Comparison of ENCODE assay signal across 7 cellular contexts in genomic region chr1:246589919-246590318, GRCh38. TPM values are rescaled to one million over a fixed set of nuclear protein-coding genes. Genes with fewer than 3 reads are reported as not detected.
DNase-seq lines count a peak whose midpoint lies in the region; ATAC-seq and TF ChIP-seq lines count a peak whose summit lies in the region.
"Not testable (repeated sequence)": the region's sequence is repeated elsewhere in the genome, so short reads cannot be mapped to it uniquely, and the experiment has no call there.

No MANE protein-coding gene starts in this region.

- not testable (repeated sequence) for ATAC-seq in CD4-positive, CD25-positive, alpha-beta regulatory T cell (ENCODE audit: low read depth in 2 of 2); CD8-positive, alpha-beta T cell

- WGBS in SK-N-SH (ENCODE audit: low lambda C conversion rate), result 97% methylated on average over 10 of the region's 10 CpGs

- peaks cover 36% of the 10 kb centered on the region for H3K36me3 ChIP-seq in CD4-positive, CD25-positive, alpha-beta regulatory T cell (ENCODE audit: control insufficient read depth, insufficient read depth, low read length)
- H3K36me3 ChIP-seq in CD8-positive, alpha-beta T cell (ENCODE audit: insufficient read depth, low read length), result peaks cover 13% of the 10 kb centered on the region
- H3K36me3 ChIP-seq in MM.1S (replicated peaks; ENCODE audit: insufficient read depth, low read length), result not testable (repeated sequence)
- H3K36me3 ChIP-seq in SK-N-SH (replicated peaks in 1 of 2; ENCODE audit: control insufficient read depth in 1 of 2, insufficient read depth in 2 of 2, low read length in 1 of 2) (peaks cover 9 to 11% of the 10 kb centered on the region in 2 experiments), osteoblast (ENCODE audit: insufficient read depth, low read length) (peaks cover 13% of the 10 kb centered on the region)

- CTCF ChIA-PET in CD8-positive, alpha-beta T cell (lab: Charles Lee), result not testable (repeated sequence)
- CTCF ChIA-PET in SK-N-SH (lab: Yijun Ruan, JAX), result interaction anchor here (0.8 kb wide), 1 partner anchor 11 kb away, joined by 3 read pairs; no protein-coding TSS in a partner anchor

- H3K9me3 ChIP-seq in CD4-positive, CD25-positive, alpha-beta regulatory T cell (ENCODE audit: control insufficient read depth in 2 of 2, low read length in 2 of 2); CD8-positive, alpha-beta T cell (ENCODE audit: low read length); MM.1S (replicated peaks; ENCODE audit: insufficient read depth, low read length); SK-N-SH; osteoblast (ENCODE audit: low read depth, low read length): not testable (repeated sequence)

- not testable (repeated sequence) for H3K4me3 ChIP-seq in CD4-positive, CD25-positive, alpha-beta regulatory T cell (ENCODE audit: low read depth, low read length); CD8-positive, alpha-beta T cell (ENCODE audit: low read depth, low read length); MM.1S (ENCODE audit: low read length); SK-N-SH (ENCODE audit: low read depth in 2 of 2, low read length in 1 of 2); osteoblast (ENCODE audit: insufficient read depth, low read length)

- not testable (repeated sequence) for H3K27me3 Mint-ChIP-seq in CD4-positive, CD25-positive, alpha-beta regulatory T cell; CD8-positive, alpha-beta T cell (ENCODE audit: low read depth); activated naive CD8-positive, alpha-beta T cell; chondrocyte (ENCODE audit: low read depth)

- TF ChIP-seq EP300 in SK-N-SH (IDR thresholded peaks at IDR 0.05; ENCODE audit: borderline replicate concordance in 1 of 2, low read depth in 1 of 2, low read length in 1 of 2), result not testable (repeated sequence)

- peaks cover 27% of the 10 kb centered on the region for H3K36me3 Mint-ChIP-seq in CD4-positive, CD25-positive, alpha-beta regulatory T cell
- H3K36me3 Mint-ChIP-seq in CD8-positive, alpha-beta T cell, result peaks cover 45% of the 10 kb centered on the region
- H3K36me3 Mint-ChIP-seq in activated naive CD8-positive, alpha-beta T cell; chondrocyte (ENCODE audit: low read depth): not testable (repeated sequence)

- POLR2A ChIA-PET in CD8-positive, alpha-beta T cell (lab: Charles Lee); SK-N-SH (lab: Yijun Ruan, JAX): not testable (repeated sequence)

- intact Hi-C loops in CD8-positive, alpha-beta T cell (cut with DNase I, micrococcal nuclease), result not testable (repeated sequence)

- H4K20me1 ChIP-seq in MM.1S (ENCODE audit: insufficient read depth, low read length); SK-N-SH (ENCODE audit: insufficient read depth); osteoblast (ENCODE audit: insufficient read depth, low read length): not testable (repeated sequence)

- H3K27ac Mint-ChIP-seq in CD4-positive, CD25-positive, alpha-beta regulatory T cell, result peak overlapping the region in 1 of 3 donors; percentile 46
- peak overlapping the region; percentile 22 for H3K27ac Mint-ChIP-seq in CD8-positive, alpha-beta T cell
- peak overlapping the region; percentile 34 for H3K27ac Mint-ChIP-seq in activated naive CD8-positive, alpha-beta T cell
- peak overlapping the region; percentile 15 for H3K27ac Mint-ChIP-seq in chondrocyte (ENCODE audit: unreplicated experiment)

- H3K4me1 Mint-ChIP-seq in CD4-positive, CD25-positive, alpha-beta regulatory T cell, result peaks cover 31 to 71% (median 50%) of the 10 kb centered on the region in 4 donors
- H3K4me1 Mint-ChIP-seq in CD8-positive, alpha-beta T cell (ENCODE audit: low read depth), result peaks cover 43% of the 10 kb centered on the region
- H3K4me1 Mint-ChIP-seq in activated naive CD8-positive, alpha-beta T cell (ENCODE audit: low read depth), result peaks cover 54% of the 10 kb centered on the region
- peaks cover 64% of the 10 kb centered on the region for H3K4me1 Mint-ChIP-seq in chondrocyte (ENCODE audit: low read depth)

- DNase-seq in CD4-positive, CD25-positive, alpha-beta regulatory T cell; CD8-positive, alpha-beta T cell; MM.1S; SK-N-SH; chondrocyte (ENCODE audit: low spot score); osteoblast (ENCODE audit: insufficient read length, low spot score, missing footprints): not testable (repeated sequence)

- H3K4me1 ChIP-seq in CD4-positive, CD25-positive, alpha-beta regulatory T cell (ENCODE audit: control insufficient read depth, insufficient read depth, low read length, poor library complexity, severe bottlenecking), result peaks cover 42% of the 10 kb centered on the region
- peaks cover 22% of the 10 kb centered on the region for H3K4me1 ChIP-seq in CD8-positive, alpha-beta T cell (ENCODE audit: insufficient read depth, low read length)
- H3K4me1 ChIP-seq in MM.1S (ENCODE audit: low read length) (peaks cover 38% of the 10 kb centered on the region), SK-N-SH (ENCODE audit: control insufficient read depth in 1 of 2, insufficient read depth in 2 of 2, low read depth in 1 of 2, low read length in 1 of 2) (peaks cover 10 to 20% of the 10 kb centered on the region in 2 experiments), osteoblast (ENCODE audit: insufficient read depth, low read length) (peaks cover 61% of the 10 kb centered on the region)

- H3K27ac ChIP-seq in CD4-positive, CD25-positive, alpha-beta regulatory T cell (ENCODE audit: insufficient read depth, low read length, poor library complexity, severe bottlenecking); CD8-positive, alpha-beta T cell (ENCODE audit: low read depth, low read length): not testable (repeated sequence)
- H3K27ac ChIP-seq in MM.1S (ENCODE audit: low read length), result peak overlapping the region; percentile 77; the same call in 1 of the 2 replicates
- H3K27ac ChIP-seq in SK-N-SH (ENCODE audit: low read depth in 2 of 2, low read length in 1 of 2), result peak overlapping the region; percentile 56 to 85; a peak in 2 of 4 replicates
- peak overlapping the region; percentile 28 for H3K27ac ChIP-seq in osteoblast (ENCODE audit: low read depth, low read length)

- H2AFZ ChIP-seq in MM.1S (ENCODE audit: low read length); SK-N-SH (ENCODE audit: low read depth); osteoblast (ENCODE audit: low read length): not testable (repeated sequence)

- H3K4me2 ChIP-seq in MM.1S (ENCODE audit: low read depth, low read length), result peak overlapping the region; percentile 53; the same call in 1 of the 2 replicates
- H3K4me2 ChIP-seq in SK-N-SH; osteoblast (ENCODE audit: insufficient read depth, low read length): not testable (repeated sequence)

- H3K27me3 ChIP-seq in CD4-positive, CD25-positive, alpha-beta regulatory T cell (ENCODE audit: control insufficient read depth, insufficient read depth, low read length); CD8-positive, alpha-beta T cell (ENCODE audit: insufficient read depth, low read length); MM.1S (replicated peaks; ENCODE audit: insufficient read depth, low read length); SK-N-SH (ENCODE audit: insufficient read depth); osteoblast (ENCODE audit: insufficient read depth, low read length): not testable (repeated sequence)

- peaks cover 22% of the 10 kb centered on the region for H3F3A ChIP-seq in MM.1S (ENCODE audit: insufficient read depth, low read length)
- peaks cover 46% of the 10 kb centered on the region for H3F3A ChIP-seq in SK-N-SH (replicated peaks; ENCODE audit: insufficient read depth)

- H3K9me2 ChIP-seq in MM.1S (replicated peaks; ENCODE audit: insufficient read depth, low read length); SK-N-SH: not testable (repeated sequence)

- H3K79me2 ChIP-seq in MM.1S (ENCODE audit: low read length) (peaks cover 65% of the 10 kb centered on the region), SK-N-SH (ENCODE audit: insufficient read depth) (peaks cover 83% of the 10 kb centered on the region), osteoblast (ENCODE audit: insufficient read depth, low read length) (peaks cover 56% of the 10 kb centered on the region)

- not testable (repeated sequence) for H3K9me3 Mint-ChIP-seq in CD4-positive, CD25-positive, alpha-beta regulatory T cell; CD8-positive, alpha-beta T cell; activated naive CD8-positive, alpha-beta T cell (ENCODE audit: low read depth); chondrocyte (ENCODE audit: low read depth)

- H3K9ac ChIP-seq in MM.1S (ENCODE audit: low read length); SK-N-SH: not testable (repeated sequence)

- peak overlapping the region; percentile 31 to 47 (median 40) for H3K4me3 Mint-ChIP-seq in CD4-positive, CD25-positive, alpha-beta regulatory T cell
- H3K4me3 Mint-ChIP-seq in CD8-positive, alpha-beta T cell; activated naive CD8-positive, alpha-beta T cell; chondrocyte (ENCODE audit: unreplicated experiment): not testable (repeated sequence)

- TF ChIP-seq RAD21 in SK-N-SH (IDR thresholded peaks at IDR 0.05; ENCODE audit: low read length), result not testable (repeated sequence)

- not testable (repeated sequence) for TF ChIP-seq CTCF in CD8-positive, alpha-beta T cell (IDR thresholded peaks at IDR 0.05); MM.1S (IDR thresholded peaks at IDR 0.05; ENCODE audit: low read length); SK-N-SH (IDR thresholded peaks at IDR 0.05); chondrocyte (IDR thresholded peaks at IDR 0.05); osteoblast (IDR thresholded peaks at IDR 0.05; ENCODE audit: extremely low read depth, low read depth, low read length)

RNA-seq across cellular contexts. Expression of gene CNST, which starts 23.7 kb away (rescaled TPM):
- total RNA-seq in CD4-positive, CD25-positive, alpha-beta regulatory T cell, result 115 TPM
- polyA plus RNA-seq in CD4-positive, CD25-positive, alpha-beta regulatory T cell, result 10 to 100 TPM; 54.4 to 78.4 (median 62.6) TPM
- total RNA-seq in CD8-positive, alpha-beta T cell, result 10 to 100 TPM; 64.1 to 64.4 TPM
- polyA plus RNA-seq in SK-N-SH (2012; rRNA removed), result 21.7 and 29.8 TPM in 2 replicates
- polyA plus RNA-seq in SK-N-SH (2012; cell fraction: cytosol; rRNA removed), result 26.4 and 27.7 TPM in 2 replicates
- polyA plus RNA-seq in SK-N-SH (2012; cell fraction: nucleus; rRNA removed), result 34.0 and 50.1 TPM in 2 replicates
- total RNA-seq in chondrocyte (22.3 to 25.6 TPM (median 25.2 TPM) in 3 replicates), osteoblast (21.2 and 25.7 TPM in 2 replicates)

RNA-seq across cellular contexts. Expression of gene TFB2M, which starts 23.9 kb away (rescaled TPM):
- total RNA-seq in CD4-positive, CD25-positive, alpha-beta regulatory T cell, result 15.2 TPM
- 10 to 100 TPM; 15.4 to 21.8 (median 20.6) TPM for polyA plus RNA-seq in CD4-positive, CD25-positive, alpha-beta regulatory T cell
- 10 to 100 TPM; 15.8 to 16.4 TPM for total RNA-seq in CD8-positive, alpha-beta T cell
- 17.3 and 26.2 TPM in 2 replicates for polyA plus RNA-seq in SK-N-SH (2012; rRNA removed)
- polyA plus RNA-seq in SK-N-SH (2012; cell fraction: cytosol; rRNA removed), result 29.0 and 40.0 TPM in 2 replicates
- polyA plus RNA-seq in SK-N-SH (2012; cell fraction: nucleus; rRNA removed), result 13.5 and 23.2 TPM in 2 replicates
- total RNA-seq in chondrocyte, result 9.6 to 12.3 TPM (median 10.6 TPM) in 3 replicates
- total RNA-seq in osteoblast, result 18.3 and 19.5 TPM in 2 replicates
